Comparison of ENCODE assay signal across 27 cellular contexts in genomic region chr17:67074781-67075180, GRCh38. TPM values are rescaled to one million over a fixed set of nuclear protein-coding genes. Genes with fewer than 3 reads are reported as not detected.
DNase-seq lines count a peak whose midpoint lies in the region; ATAC-seq, FAIRE-seq and TF ChIP-seq lines count a peak whose summit lies in the region.
"Had no signal": no experiment of that assay in that cellular context is flagged by ENCODE, and none has a peak within 500 bp of the region (broad histone marks: within the 10 kb centered on the region; RNA-seq: fewer than 3 reads in every experiment).

No MANE protein-coding gene starts in this region.

- H3K36me3 ChIP-seq in endocrine pancreas (ENCODE audit: control insufficient read depth, insufficient read depth, low read length) = no peaks in the 10 kb centered on the region

- no peak overlapping the region for H2BK5ac ChIP-seq in H9 (ENCODE audit: insufficient read length, low read length)

- no peak overlapping the region for H3K4me2 ChIP-seq in H9 (ENCODE audit: insufficient read depth, insufficient read length, low read length)
- H3K4me2 ChIP-seq: GM23338 had no signal

- ATAC-seq in left lobe of liver = peak; percentile 46
- ATAC-seq in left colon = no peak
- no peak for ATAC-seq in HG03354 (IDR thresholded peaks at IDR 0.05; ENCODE audit: poor library complexity, severe bottlenecking, unreplicated experiment)
- ATAC-seq: GM23338, HCT116 had no signal

- H3K9me3 ChIP-seq in endocrine pancreas (ENCODE audit: control insufficient read depth, low read length) (no peaks in the 10 kb centered on the region), H9 (ENCODE audit: control insufficient read depth, low read depth, low read length) (no peaks in the 10 kb centered on the region)
- H3K9me3 ChIP-seq: Caco-2 had no signal

- no CpG with 5 or more reads among the region's 3 CpGs for WGBS in H9 (ENCODE audit: extremely low coverage, insufficient read length, low lambda C conversion rate)

- peak; percentile 45 for FAIRE-seq in H54 (lab: Jason Lieb, UNC)
- FAIRE-seq: A204.1, GM18507 had no signal

- no peak overlapping the region for H2AK5ac ChIP-seq in H9 (ENCODE audit: insufficient read length, low read length)

- no peak overlapping the region for H3T11ph ChIP-seq in H9 (ENCODE audit: low read length)

- H3K14ac ChIP-seq in H9 (ENCODE audit: insufficient read depth, low read length) = no peak overlapping the region

- H2BK120ac ChIP-seq in H9 (ENCODE audit: low read depth, low read length, poor library complexity, severe bottlenecking) = no peak overlapping the region

- H4K20me1 ChIP-seq in H9 (ENCODE audit: control insufficient read depth, insufficient read depth, insufficient read length) = no peaks in the 10 kb centered on the region

- H2BK15ac ChIP-seq in H9 (ENCODE audit: low read depth, low read length) = no peak overlapping the region

- no peaks in the 10 kb centered on the region for H3K23me2 ChIP-seq in H9 (ENCODE audit: insufficient read length, low read depth, low read length, poor library complexity, severe bottlenecking)

- no peaks in the 10 kb centered on the region for H3K9me3 Mint-ChIP-seq in progenitor cell of endocrine pancreas (ENCODE audit: low read depth)
- H3K9me3 Mint-ChIP-seq in H9 = no peaks in the 10 kb centered on the region
- H3K9me3 Mint-ChIP-seq: GM23338 had no signal

- no peaks in the 10 kb centered on the region for H3K79me1 ChIP-seq in H9 (ENCODE audit: insufficient read depth, low read depth, low read length, poor library complexity, severe bottlenecking)

- no peak overlapping the region for H3K4ac ChIP-seq in H9 (ENCODE audit: low read depth, low read length)

- H3K27me3 ChIP-seq in endocrine pancreas (ENCODE audit: control insufficient read depth, insufficient read depth, low read length) = no peaks in the 10 kb centered on the region
- H3K27me3 ChIP-seq in H9 (ENCODE audit: insufficient read depth, low read length) = no peaks in the 10 kb centered on the region

- H3K27ac ChIP-seq in H9 (ENCODE audit: insufficient read length, low read depth, low read length) = no peak overlapping the region
- H3K27ac ChIP-seq: RWPE1 had no signal

- TF ChIP-seq POLR2A in H54 (IDR thresholded peaks at IDR 0.05; ENCODE audit: low read depth, low read length) = no peak

- no peak overlapping the region for H3K23ac ChIP-seq in H9 (ENCODE audit: insufficient read length, low read depth, low read length)

- H3K4me1 Mint-ChIP-seq in progenitor cell of endocrine pancreas (ENCODE audit: low read depth) = peaks cover 38% of the 10 kb centered on the region
- peaks cover 4 to 5% of the 10 kb centered on the region in 2 experiments; a peak in 3 of 4 replicates for H3K4me1 Mint-ChIP-seq in H9
- H3K4me1 Mint-ChIP-seq: GM23338 had no signal

- H2BK20ac ChIP-seq in H9 (ENCODE audit: low read depth, low read length, poor library complexity, severe bottlenecking) = no peak overlapping the region

- no peak overlapping the region for H2AFZ ChIP-seq in H9 (ENCODE audit: low read length)
- H2AFZ ChIP-seq: GM23338 had no signal

- no peak overlapping the region for H3K56ac ChIP-seq in H9 (ENCODE audit: insufficient read length, low read depth, low read length)

- no peak overlapping the region for H4K5ac ChIP-seq in H9 (ENCODE audit: insufficient read length, low read depth, low read length)

- no peak overlapping the region for H3K18ac ChIP-seq in H9 (ENCODE audit: insufficient read length, low read depth, low read length)

- DNase-seq in H54 (ENCODE audit: insufficient read length, low spot score) (no peak), left lobe of liver (ENCODE audit: low spot score) (no peak), progenitor cell of endocrine pancreas (ENCODE audit: low spot score, unreplicated experiment) (no peak), left colon (no peak), amygdala (lab: John Stamatoyannopoulos, UW) (no peak), H9 (no peak)
- DNase-seq: AML-193; C1 segment of cervical spinal cord; Caco-2; CD4-positive, alpha-beta memory T cell; NCI-H1048; NCI-H1417; NCI-H1694; NCI-H2029 treated with DMSO at 0.1 percent for 48 hours; NCI-H446 treated with DMSO at 0.1 percent for 48 hours; NCI-H526; NCI-H82; NK-92 treated with Interleukin-12 subunit alpha and Interleukin-12 subunit beta, amount 100 ng/mL, for 24 hours; SHP77 treated with DMSO at 0.1 percent for 48 hours had no signal

- peak overlapping the region; percentile 60 for H3K4me3 ChIP-seq in endocrine pancreas (ENCODE audit: control insufficient read depth, insufficient read depth, low read length)
- H3K4me3 ChIP-seq: GM23338 had no signal

- TF ChIP-seq CTCF in progenitor cell of endocrine pancreas (IDR thresholded peaks at IDR 0.05; ENCODE audit: unreplicated experiment) (no peak), H9 (conservative IDR thresholded peaks at IDR 0.05) (no peak)

- no peaks in the 10 kb centered on the region for H3K79me2 ChIP-seq in H9 (ENCODE audit: insufficient read depth, low read length)

- no peak overlapping the region for H2BK12ac ChIP-seq in H9 (ENCODE audit: insufficient read length, low read depth, low read length)

- H3K9ac ChIP-seq in endocrine pancreas (ENCODE audit: control insufficient read depth, insufficient read depth, low read length) = no peak overlapping the region
- no peak overlapping the region for H3K9ac ChIP-seq in H9 (ENCODE audit: extremely low read depth, insufficient read length, low read length)

- H3K36me3 Mint-ChIP-seq in progenitor cell of endocrine pancreas (ENCODE audit: insufficient read depth) = peaks cover 7% of the 10 kb centered on the region
- peaks cover 0 to 5% (median 4%) of the 10 kb centered on the region in 3 experiments; a peak in 4 of 7 replicates for H3K36me3 Mint-ChIP-seq in H9 (ENCODE audit: insufficient read depth in 1 of 3, low read depth in 3 of 3)

- H3K27me3 Mint-ChIP-seq in progenitor cell of endocrine pancreas = no peaks in the 10 kb centered on the region
- no peaks in the 10 kb centered on the region for H3K27me3 Mint-ChIP-seq in H9 (ENCODE audit: low read depth)
- H3K27me3 Mint-ChIP-seq: CD4-positive, alpha-beta memory T cell had no signal

- H3K27ac Mint-ChIP-seq in progenitor cell of endocrine pancreas = peak overlapping the region; percentile 17
- H3K27ac Mint-ChIP-seq in H9 = no peak overlapping the region
- H3K27ac Mint-ChIP-seq: GM23338 had no signal

- intact Hi-C loops in left colon (cut with DNase I, micrococcal nuclease) = no loop called here

- H3K4me1 ChIP-seq in endocrine pancreas (ENCODE audit: control insufficient read depth, insufficient read depth, low read length) (peaks cover 29% of the 10 kb centered on the region), H9 (ENCODE audit: insufficient read depth, low read length) (no peaks in the 10 kb centered on the region)

- H3K4me3 Mint-ChIP-seq in progenitor cell of endocrine pancreas (ENCODE audit: low read depth) (no peak overlapping the region), H9 (no peak overlapping the region)
- H3K4me3 Mint-ChIP-seq: CD4-positive, alpha-beta memory T cell; GM23338 had no signal

- H4K8ac ChIP-seq in H9 (replicated peaks; ENCODE audit: insufficient read length, low read depth, low read length) = no peak overlapping the region

- no peak overlapping the region for H4K91ac ChIP-seq in H9 (ENCODE audit: insufficient read length, low read depth, low read length)

RNA-seq across cellular contexts. Expression of gene CACNG1, which starts 30.4 kb away (rescaled TPM):
- total RNA-seq in left lobe of liver (not detected), progenitor cell of endocrine pancreas (0.22 TPM in 1 of 2 replicates, not detected in the other), left colon (not detected), H9 (2021) (not detected in 2 replicates)
- total RNA-seq: Caco-2; CD4-positive, alpha-beta memory T cell; GM23338; T-helper 1 cell treated with Interleukin-12 subunit alpha and Interleukin-12 subunit beta and Interleukin-4 antibody, amounts not matched to agents 30 ng/mL and 1 ng/mL, for 36 hours had no signal
